ENCODE assay signal across 18 cellular contexts in genomic region chr11:124150684-124151083, GRCh38. TPM values are rescaled to one million over a fixed set of nuclear protein-coding genes. Genes with fewer than 3 reads are reported as not detected.
"Had no signal": no experiment of that assay in that cellular context is flagged by ENCODE, and none has a peak within 500 bp of the region (broad histone marks: within the 10 kb centered on the region; RNA-seq: fewer than 3 reads in every experiment).

No MANE protein-coding gene starts in this region.

- H3K4me1 ChIP-seq: breast epithelium had no signal

- DNase-seq: activated B cell treated with CpG ODN at 0.5 μM for 24 hours; activated CD4-positive, alpha-beta T cell treated with anti-CD3 and anti-CD28 coated beads, Interleukin-2, amount 10 ng/mL, durations not matched to agents 24 days and 14 days; activated naive CD4-positive, alpha-beta T cell; aorta; dorsolateral prefrontal cortex; immature natural killer cell; left colon; naive thymus-derived CD8-positive, alpha-beta T cell; posterior cingulate gyrus; stimulated activated CD4-positive, alpha-beta T cell treated with anti-CD3 and anti-CD28 coated beads, Interleukin-4, amount 100 ng/mL, for 4 hours had no signal

- H3K36me3 ChIP-seq: breast epithelium had no signal

- H3K4me3 ChIP-seq: breast epithelium, dorsolateral prefrontal cortex, lung, skin epidermis had no signal

- H3K27ac ChIP-seq: breast epithelium, dorsolateral prefrontal cortex, skin epidermis had no signal

- H3K9me3 ChIP-seq: breast epithelium had no signal

- H3K27me3 ChIP-seq: breast epithelium had no signal

- ATAC-seq: esophagus mucosa; left colon; naive thymus-derived CD8-positive, alpha-beta T cell had no signal

- FAIRE-seq: urothelium cell line had no signal

RNA-seq across cellular contexts. Expression of gene OR10D3, which starts 32.5 kb away (rescaled TPM):
- total RNA-seq: activated B cell treated with CpG ODN at 0.5 μM for 24 hours; activated CD4-positive, alpha-beta T cell treated with anti-CD3 and anti-CD28 coated beads, Interleukin-2, amount 10 ng/mL, durations not matched to agents 24 days and 14 days; activated T-helper 1 cell treated with anti-CD3 and anti-CD28 coated beads, Interleukin-12 subunit alpha, Interleukin-12 subunit beta, Interleukin-2, Interleukin-4 antibody, amounts not matched to agents 30 ng/mL and 10 ng/mL and 1 ng/mL, durations not matched to agents 14 hours and 24 hours and 36 hours; aorta; breast epithelium; esophagus mucosa; glomerular endothelial cell; left colon; lung; naive thymus-derived CD8-positive, alpha-beta T cell had no signal
- polyA plus RNA-seq: aorta; immature natural killer cell; lung; naive thymus-derived CD8-positive, alpha-beta T cell; thymus had no signal
